16 cellular contexts compared by ENCODE assay signal in genomic region chr16:56983211-56983751, GRCh38. TPM values are rescaled to one million over a fixed set of nuclear protein-coding genes. Genes with fewer than 3 reads are reported as not detected.
A peak's percentile ranks its signal among the peaks of the same experiment; 100 is the strongest.
DNase-seq lines count a peak whose midpoint lies in the region; ATAC-seq, FAIRE-seq and TF ChIP-seq lines count a peak whose summit lies in the region.
"Had no signal": no experiment of that assay in that cellular context is flagged by ENCODE, and none has a peak within 500 bp of the region (broad histone marks: within the 10 kb centered on the region; RNA-seq: fewer than 3 reads in every experiment).

No MANE protein-coding gene starts in this region.

- ATAC-seq in HG03457 (IDR thresholded peaks at IDR 0.05; ENCODE audit: unreplicated experiment) = no peak
- no peak for ATAC-seq in HG02840 (IDR thresholded peaks at IDR 0.05; ENCODE audit: low FRiP score, unreplicated experiment)
- no peak for ATAC-seq in GM23338
- ATAC-seq: gastroesophageal sphincter, upper lobe of right lung had no signal

- no peaks in the 10 kb centered on the region for H3F3A ChIP-seq in GM23338 (replicated peaks; ENCODE audit: low read depth)

- H3K4me3 Mint-ChIP-seq in CD4-positive, alpha-beta memory T cell = no peak overlapping the region
- H3K4me3 Mint-ChIP-seq in activated naive CD8-positive, alpha-beta T cell treated with anti-CD3 and anti-CD28 coated beads for 36 hours = peak overlapping the region; percentile 14
- no peak overlapping the region for H3K4me3 Mint-ChIP-seq in GM23338
- H3K4me3 Mint-ChIP-seq: central memory CD8-positive, alpha-beta T cell had no signal

- POLR2A ChIA-PET in CD4-positive, alpha-beta memory T cell (lab: Charles Lee; ENCODE audit: partially characterized antibody) = interaction anchor here (0.7 to 8.4 kb wide), 7 partner anchors 8 to 101 kb away, joined by 3 to 183 read pairs (median 3); partner anchors contain the start of gene HERPUD1

- no peaks in the 10 kb centered on the region for H3K9me3 Mint-ChIP-seq in CD4-positive, alpha-beta memory T cell
- peaks cover 4% of the 10 kb centered on the region for H3K9me3 Mint-ChIP-seq in activated naive CD8-positive, alpha-beta T cell treated with anti-CD3 and anti-CD28 coated beads for 36 hours
- H3K9me3 Mint-ChIP-seq in GM23338 = no peaks in the 10 kb centered on the region; the same call in 2 of the 3 replicates
- H3K9me3 Mint-ChIP-seq: central memory CD8-positive, alpha-beta T cell had no signal

- CTCF ChIA-PET in CD4-positive, alpha-beta memory T cell (lab: Charles Lee; ENCODE audit: partially characterized antibody) = interaction anchor here (1.0 to 10.1 kb wide), 4 partner anchors 17 to 58 kb away, joined by 4 to 81 read pairs (median 6); no protein-coding TSS in a partner anchor

- peaks cover 59% of the 10 kb centered on the region for H3K4me1 ChIP-seq in CD4-positive, alpha-beta memory T cell (ENCODE audit: insufficient read depth, low read length)
- H3K4me1 ChIP-seq in muscle layer of duodenum (ENCODE audit: control insufficient read depth in 1 of 2, insufficient read depth in 2 of 2, low read length in 2 of 2) (peaks cover 5 to 12% of the 10 kb centered on the region in 2 donors), GM23338 (ENCODE audit: insufficient read depth) (no peaks in the 10 kb centered on the region)

- no peaks in the 10 kb centered on the region for H4K20me1 ChIP-seq in GM23338 (replicated peaks; ENCODE audit: insufficient read depth)

- H3K27ac Mint-ChIP-seq in CD4-positive, alpha-beta memory T cell = peak overlapping the region; percentile 1 to 84 (median 60)
- H3K27ac Mint-ChIP-seq in activated naive CD8-positive, alpha-beta T cell treated with anti-CD3 and anti-CD28 coated beads for 36 hours = peak overlapping the region; percentile 99
- H3K27ac Mint-ChIP-seq in GM23338 = no peak overlapping the region

- peaks cover 10% of the 10 kb centered on the region for H3K36me3 ChIP-seq in CD4-positive, alpha-beta memory T cell (ENCODE audit: insufficient read depth, low read length)
- no peaks in the 10 kb centered on the region for H3K36me3 ChIP-seq in muscle layer of duodenum (ENCODE audit: control insufficient read depth in 1 of 2, insufficient read depth in 2 of 2, low read length in 2 of 2)
- no peaks in the 10 kb centered on the region for H3K36me3 ChIP-seq in GM23338 (ENCODE audit: insufficient read depth)
- H3K36me3 ChIP-seq: gastroesophageal sphincter, upper lobe of right lung had no signal

- no peak for DNase-seq in CD4-positive, alpha-beta memory T cell
- DNase-seq in GM19239 (ENCODE audit: insufficient read length, low spot score) (no peak), GM23338 (ENCODE audit: low spot score) (no peak)
- no peak for DNase-seq in activated naive CD8-positive, alpha-beta T cell treated with anti-CD3 and anti-CD28 coated beads for 36 hours
- DNase-seq: activated CD4-positive, alpha-beta T cell treated with anti-CD3 and anti-CD28 coated beads, Interleukin-2, amount 50 U/mL, for 48 hours; KBM-7; NCI-H1436 treated with DMSO at 0.1 percent for 48 hours; stimulated activated CD4-positive, alpha-beta T cell treated with anti-CD3 and anti-CD28 coated beads, Interleukin-2, amount 100 ng/mL, for 24 hours; upper lobe of right lung had no signal

- H3K27me3 ChIP-seq in CD4-positive, alpha-beta memory T cell (ENCODE audit: insufficient read depth, low read length) = no peaks in the 10 kb centered on the region
- no peaks in the 10 kb centered on the region for H3K27me3 ChIP-seq in muscle layer of duodenum (ENCODE audit: low read depth, low read length)
- H3K27me3 ChIP-seq in GM23338 (ENCODE audit: insufficient read depth) = peaks cover 8% of the 10 kb centered on the region
- H3K27me3 ChIP-seq: gastroesophageal sphincter, upper lobe of right lung had no signal

- peaks cover 28 to 75% (median 47%) of the 10 kb centered on the region in 4 donors for H3K4me1 Mint-ChIP-seq in CD4-positive, alpha-beta memory T cell
- H3K4me1 Mint-ChIP-seq in activated naive CD8-positive, alpha-beta T cell treated with anti-CD3 and anti-CD28 coated beads for 36 hours = peaks cover 82% of the 10 kb centered on the region
- H3K4me1 Mint-ChIP-seq in GM23338 = peaks cover 9% of the 10 kb centered on the region

- H3K4me2 ChIP-seq in GM23338 = no peak overlapping the region

- no peaks in the 10 kb centered on the region for H3K27me3 Mint-ChIP-seq in CD4-positive, alpha-beta memory T cell
- no peaks in the 10 kb centered on the region for H3K27me3 Mint-ChIP-seq in activated naive CD8-positive, alpha-beta T cell treated with anti-CD3 and anti-CD28 coated beads for 36 hours
- peaks cover 8% of the 10 kb centered on the region for H3K27me3 Mint-ChIP-seq in GM23338 (ENCODE audit: insufficient read depth, low read depth, poor library complexity)
- H3K27me3 Mint-ChIP-seq: central memory CD8-positive, alpha-beta T cell had no signal

- H3K36me3 Mint-ChIP-seq in CD4-positive, alpha-beta memory T cell = peaks cover 26 to 49% of the 10 kb centered on the region in 2 donors
- H3K36me3 Mint-ChIP-seq in activated naive CD8-positive, alpha-beta T cell treated with anti-CD3 and anti-CD28 coated beads for 36 hours = peaks cover 69% of the 10 kb centered on the region
- no peaks in the 10 kb centered on the region for H3K36me3 Mint-ChIP-seq in GM23338 (ENCODE audit: low read depth)

- H2AFZ ChIP-seq in GM23338 = no peak overlapping the region

- no peaks in the 10 kb centered on the region for H3K9me3 ChIP-seq in CD4-positive, alpha-beta memory T cell (ENCODE audit: control insufficient read depth in 1 of 2, low read length in 2 of 2)
- H3K9me3 ChIP-seq in muscle layer of duodenum (ENCODE audit: control insufficient read depth in 1 of 2, low read length in 2 of 2) = no peaks in the 10 kb centered on the region
- H3K9me3 ChIP-seq: gastroesophageal sphincter, upper lobe of right lung had no signal

- peak; percentile 44 for FAIRE-seq in GM19239 (lab: Jason Lieb, UNC)
- FAIRE-seq: H54, keratinocyte had no signal

- no peak overlapping the region for H3K4me3 ChIP-seq in CD4-positive, alpha-beta memory T cell (ENCODE audit: low read length in 2 of 2)
- H3K4me3 ChIP-seq in muscle layer of duodenum (ENCODE audit: low read depth in 1 of 2, low read length in 2 of 2) (no peak overlapping the region), GM23338 (no peak overlapping the region)
- H3K4me3 ChIP-seq: gastroesophageal sphincter, upper lobe of right lung had no signal

- no peak overlapping the region for H3K27ac ChIP-seq in CD4-positive, alpha-beta memory T cell (ENCODE audit: low read depth, low read length)
- H3K27ac ChIP-seq in muscle layer of duodenum (ENCODE audit: low read length) (peak overlapping the region; percentile 1), GM23338 (ENCODE audit: low read depth) (no peak overlapping the region)
- H3K27ac ChIP-seq: gastroesophageal sphincter, upper lobe of right lung had no signal

- intact Hi-C loops in CD4-positive, alpha-beta memory T cell (cut with micrococcal nuclease) = no loop called here

- TF ChIP-seq CTCF in GM23338 (conservative IDR thresholded peaks at IDR 0.05; ENCODE audit: low read depth in 2 of 2) = no peak

- H3K79me2 ChIP-seq in GM23338 (replicated peaks; ENCODE audit: insufficient read depth) = no peaks in the 10 kb centered on the region

- H3K9me2 ChIP-seq in GM23338 (ENCODE audit: insufficient read depth) = no peaks in the 10 kb centered on the region

TF ChIP-seq in GM23338, 12 proteins besides CTCF, POLR2A, EP300 and RAD21 (continues in another document):
- TF ChIP-seq NANOG (IDR thresholded peaks at IDR 0.05; ENCODE audit: borderline replicate concordance) = no peak

RNA-seq across cellular contexts. Expression of gene NLRC5, which starts 6.1 kb away (rescaled TPM):
- total RNA-seq in CD4-positive, alpha-beta memory T cell = 100 to 1,000 TPM; 416 to 457 TPM
- polyA plus RNA-seq in CD4-positive, alpha-beta memory T cell = 100 to 1,000 TPM in 1 of 2 donors, 10 to 100 TPM in 1; 41.6 to 151 TPM
- total RNA-seq in activated naive CD8-positive, alpha-beta T cell treated with anti-CD3 and anti-CD28 coated beads for 36 hours = 100 to 1,000 TPM; 142 to 151 TPM
- 3.9 and 8.1 TPM in 2 replicates for total RNA-seq in GM23338 (2014; rRNA removed; shearing (Covaris generic))
- polyA plus RNA-seq in GM23338 (2016; fragmentation: Nextera tagmentation; extraction: Ambion mirVana) = 1.4 and 2.3 TPM in 2 replicates

RNA-seq across cellular contexts. Expression of gene CETP, which starts 21.5 kb away (rescaled TPM):
- total RNA-seq in CD4-positive, alpha-beta memory T cell = not detected
- polyA plus RNA-seq in CD4-positive, alpha-beta memory T cell = under 1 TPM in 1 of 2 donors, not detected in 1; 0.14 TPM
- under 1 TPM in 1 of 2 experiments, not detected in 1; 0.12 TPM for total RNA-seq in activated naive CD8-positive, alpha-beta T cell treated with anti-CD3 and anti-CD28 coated beads for 36 hours
- total RNA-seq in GM23338 (2014; rRNA removed; shearing (Covaris generic)) = not detected in 2 replicates
- polyA plus RNA-seq in GM23338 (2016; fragmentation: Nextera tagmentation; extraction: Ambion mirVana) = 0.12 TPM in 1 of 2 replicates, not detected in the other
- polyA plus RNA-seq: keratinocyte had no signal

RNA-seq across cellular contexts. Expression of gene HERPUD1, which starts 51.3 kb away (rescaled TPM):
- 100 to 1,000 TPM; 130 to 136 TPM for total RNA-seq in CD4-positive, alpha-beta memory T cell
- 100 to 1,000 TPM; 110 to 201 TPM for polyA plus RNA-seq in CD4-positive, alpha-beta memory T cell
- 100 to 1,000 TPM; 143 to 149 TPM for total RNA-seq in activated naive CD8-positive, alpha-beta T cell treated with anti-CD3 and anti-CD28 coated beads for 36 hours
- total RNA-seq in GM23338 (2014; rRNA removed; shearing (Covaris generic)) = 42.7 and 44.1 TPM in 2 replicates
- 33.6 and 41.1 TPM in 2 replicates for polyA plus RNA-seq in GM23338 (2016; fragmentation: Nextera tagmentation; extraction: Ambion mirVana)

Comparison
In these comparisons a context has a peak if more than half of its experiments do, and no peak if none do; other contexts are left out.
1. RNA of gene NLRC5, which starts 6.1 kb away (total RNA-seq): 416 to 457 TPM in CD4-positive, alpha-beta memory T cell and 142 to 151 TPM in activated naive CD8-positive, alpha-beta T cell treated with anti-CD3 and anti-CD28 coated beads for 36 hours; 3.9 to 8.1 TPM in GM23338; every median in the first group is over 10 times any median in the second.